ENCODE assay signal across 1 cellular context in genomic region chr19:41937976-41938375, GRCh38.
TF ChIP-seq lines count a peak whose summit lies in the region.

No MANE protein-coding gene starts in this region.

TF ChIP-seq in K562, 482 proteins besides CTCF, POLR2A, EP300 and RAD21:
- no peak for TF ChIP-seq HDAC3 (IDR thresholded peaks at IDR 0.05; ENCODE audit: borderline replicate concordance, partially characterized antibody)
